Comparison of ENCODE assay signal across 8 cellular contexts in the genomic region with DNA sequence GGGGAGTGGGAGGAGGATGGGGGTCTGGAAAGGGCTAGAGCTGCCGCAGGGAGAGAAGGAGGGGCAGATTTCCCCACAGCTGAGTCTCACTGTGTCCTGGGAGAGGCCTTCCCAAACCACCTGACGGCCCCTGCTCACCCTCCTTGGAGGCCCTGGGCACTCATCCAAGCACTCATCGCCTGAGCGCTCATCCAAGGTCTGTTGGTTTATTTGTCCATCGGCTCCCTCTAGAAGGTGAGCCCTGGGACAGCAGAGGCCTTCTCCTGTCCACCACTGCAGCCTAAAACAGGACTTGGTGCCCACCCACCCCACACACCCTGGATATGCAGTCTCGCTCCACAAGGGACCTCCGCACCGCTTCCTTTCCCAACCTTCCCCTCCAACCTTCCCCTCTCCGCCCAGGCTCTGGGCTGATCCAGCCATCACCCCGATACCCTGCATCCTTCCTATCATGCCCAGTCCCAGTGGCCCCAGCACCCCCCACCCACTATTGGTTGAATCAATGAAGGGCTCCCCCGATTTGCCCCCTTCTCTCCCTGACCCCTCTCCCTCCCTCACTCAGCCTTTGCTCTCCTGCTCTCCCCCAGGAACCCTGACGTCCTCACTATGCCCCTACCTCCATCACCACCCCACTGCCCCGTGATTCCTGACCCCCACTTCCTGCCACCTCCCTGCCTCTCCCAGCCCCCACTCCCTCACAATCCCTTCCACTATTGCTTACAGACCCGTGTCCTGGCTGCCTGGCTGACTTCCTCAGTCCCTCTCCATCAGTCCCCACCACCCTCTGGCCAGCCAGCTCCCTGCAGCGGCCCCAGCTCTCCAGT. TPM values are rescaled to one million over a fixed set of nuclear protein-coding genes. Genes with fewer than 3 reads are reported as not detected.
A peak's percentile ranks its signal among the peaks of the same experiment; 100 is the strongest.
DNase-seq lines count a peak whose midpoint lies in the region; ATAC-seq, FAIRE-seq and TF ChIP-seq lines count a peak whose summit lies in the region.

No MANE protein-coding gene starts in this region.

- TF ChIP-seq CTCF in bronchial epithelial cell (IDR thresholded peaks at IDR 0.05; ENCODE audit: insufficient read depth, low read length, severe bottlenecking) (no peak), left lung (IDR thresholded peaks at IDR 0.05) (no peak)

- DNase-seq in NCI-H82 (lab: John Stamatoyannopoulos, UW), result peak; percentile 59
- no peak for DNase-seq in NCI-H82 treated with DMSO at 0.1 percent for 48 hours (lab: John Stamatoyannopoulos, UW; ENCODE audit: unreplicated experiment)
- DNase-seq in NCI-H510A treated with DMSO at 0.1 percent for 48 hours (lab: John Stamatoyannopoulos, UW), result peak; percentile 20
- DNase-seq in bronchial epithelial cell (ENCODE audit: low read depth), result peak; percentile 15
- DNase-seq in left lung, result peak in 1 of 2 donors; percentile 68
- no peak for DNase-seq in LoVo (ENCODE audit: low spot score)

- H3K9me3 ChIP-seq in left lung (no peaks in the 10 kb centered on the region), thymus (ENCODE audit: control insufficient read depth) (no peaks in the 10 kb centered on the region)

- 72% methylated on average over 15 of the region's 15 CpGs for WGBS in thymus

- H3K36me3 ChIP-seq in bronchial epithelial cell (ENCODE audit: control insufficient read depth, insufficient read depth, low read length) (peaks cover 25% of the 10 kb centered on the region), left lung (peaks cover 0 to 40% of the 10 kb centered on the region in 2 donors), thymus (ENCODE audit: control insufficient read depth, insufficient read depth) (peaks cover 40% of the 10 kb centered on the region)

- ATAC-seq in left lung (peak; percentile 28), GM21786 (IDR thresholded peaks at IDR 0.05; ENCODE audit: unreplicated experiment) (no peak)

- H3K27me3 ChIP-seq in bronchial epithelial cell (ENCODE audit: control insufficient read depth, insufficient read depth, low read length), result no peaks in the 10 kb centered on the region
- no peaks in the 10 kb centered on the region for H3K27me3 ChIP-seq in left lung
- no peaks in the 10 kb centered on the region for H3K27me3 ChIP-seq in thymus (ENCODE audit: control insufficient read depth, insufficient read depth)

- peaks cover 7 to 21% of the 10 kb centered on the region in 2 donors for H3K4me1 ChIP-seq in left lung
- H3K4me1 ChIP-seq in thymus (ENCODE audit: control insufficient read depth, insufficient read depth, low read length), result peaks cover 13% of the 10 kb centered on the region

- intact Hi-C loops in left lung (cut with DNase I), result no loop called here

- H3K27ac ChIP-seq in left lung (peak overlapping the region; percentile 85 to 88), thymus (ENCODE audit: low read depth) (peak overlapping the region; percentile 74)

- H3K4me3 ChIP-seq in bronchial epithelial cell (ENCODE audit: low read depth, low read length) (peak overlapping the region; percentile 70), left lung (peak overlapping the region; percentile 57 to 62), thymus (ENCODE audit: low read length) (peak overlapping the region; percentile 95)

- no peak for FAIRE-seq in bronchial epithelial cell (lab: Jason Lieb, UNC)

RNA-seq across cellular contexts. Expression of a gene that starts 1.6 kb away (rescaled TPM):
- total RNA-seq in bronchial epithelial cell (116 and 119 TPM in 2 replicates), left lung (10 to 100 TPM; 86.0 to 89.5 TPM)
- 126 TPM for polyA plus RNA-seq in thymus

RNA-seq across cellular contexts. Expression of a gene that starts 16.1 kb away (rescaled TPM):
- total RNA-seq in bronchial epithelial cell (35.0 and 45.7 TPM in 2 replicates), left lung (10 to 100 TPM; 30.9 to 36.6 TPM)
- polyA plus RNA-seq in thymus, result 36.9 TPM

RNA-seq across cellular contexts. Expression of a gene that starts 53.5 kb away (rescaled TPM):
- total RNA-seq in bronchial epithelial cell (3.7 and 7.9 TPM in 2 replicates), left lung (10 to 100 TPM; 15.6 to 24.1 TPM)
- polyA plus RNA-seq in thymus, result 3.5 TPM

RNA-seq across cellular contexts. Expression of a gene that starts 55.6 kb away (rescaled TPM):
- 23.4 and 55.3 TPM in 2 replicates for total RNA-seq in bronchial epithelial cell
- total RNA-seq in left lung, result 10 to 100 TPM; 64.6 to 71.8 TPM
- polyA plus RNA-seq in thymus, result 40.6 TPM

Comparison
In these comparisons a context has a peak if more than half of its experiments do, and no peak if none do; other contexts are left out.
1. DNase-seq: peak in NCI-H82 (single experiment), NCI-H510A treated with DMSO at 0.1 percent for 48 hours (single experiment) and bronchial epithelial cell (single experiment); none in NCI-H82 treated with DMSO at 0.1 percent for 48 hours (single experiment) and LoVo (single experiment).
2. Peak in every context shown above with its lines, with median percentiles within 50 percentile points of each other: H3K4me3 ChIP-seq.